ENCODE assay signal across 33 cellular contexts in genomic region chr15:73210630-73211029, GRCh38.
"Had no signal": no experiment of that assay in that cellular context is flagged by ENCODE, and none has a peak within 500 bp of the region (broad histone marks: within the 10 kb centered on the region; RNA-seq: fewer than 3 reads in every experiment).

No MANE protein-coding gene starts in this region.

- FAIRE-seq: astrocyte, TTC549 had no signal

- H3K36me3 ChIP-seq: adrenal gland, brain microvascular endothelial cell, breast epithelium had no signal

- ATAC-seq: activated CD8-positive, alpha-beta T cell treated with anti-CD3 and anti-CD28 coated beads for 36 hours; activated naive CD4-positive, alpha-beta T cell treated with anti-CD3 and anti-CD28 coated beads, Interleukin-2, amount 50 U/mL, for 72 hours; activated T-cell treated with anti-CD3 and anti-CD28 coated beads, Interleukin-2, amount 50 U/mL, for 4 hours; activated T-cell treated with anti-CD3 and anti-CD28 coated beads, Interleukin-2, amount 50 U/mL, for 72 hours; activated T-helper 17 cell treated with anti-CD3 and anti-CD28 coated beads, Interleukin-2, amount 50 U/mL, for 72 hours; body of pancreas had no signal

- H3K27me3 ChIP-seq: adrenal gland, body of pancreas, brain microvascular endothelial cell, breast epithelium had no signal

- H3K27ac ChIP-seq: adrenal gland, body of pancreas, brain microvascular endothelial cell, breast epithelium, VCaP had no signal

- H3K4me3 ChIP-seq: adrenal gland, body of pancreas, breast epithelium had no signal

- DNase-seq: activated B cell treated with CpG ODN at 0.5 μM for 24 hours; activated CD4-positive, alpha-beta memory T cell treated with anti-CD3 and anti-CD28 coated beads for 36 hours; activated CD4-positive, alpha-beta T cell treated with anti-CD3 and anti-CD28 coated beads for 4 hours; activated CD4-positive, alpha-beta T cell treated with anti-CD3 and anti-CD28 coated beads, Interleukin-2, amount 10 ng/mL, durations not matched to agents 24 days and 14 days; activated CD4-positive, alpha-beta T cell treated with anti-CD3 and anti-CD28 coated beads, Interleukin-2, amount 50 U/mL, for 1 hour; activated CD4-positive, alpha-beta T cell treated with anti-CD3 and anti-CD28 coated beads, Interleukin-2, amount 50 U/mL, for 4 hours; activated CD4-positive, CD25-positive, alpha-beta regulatory T cell treated with anti-CD3 and anti-CD28 coated beads, Interleukin-2, amount 50 U/mL, for 72 hours; activated CD8-positive, alpha-beta memory T cell treated with anti-CD3 and anti-CD28 coated beads, Interleukin-2, amount 50 U/mL, for 4 hours; activated CD8-positive, alpha-beta T cell treated with anti-CD3 and anti-CD28 coated beads for 36 hours; activated effector memory CD4-positive, alpha-beta T cell treated with anti-CD3 and anti-CD28 coated beads, Interleukin-2, amount 50 U/mL, for 16 hours; activated gamma-delta T cell treated with Interleukin-2 at 50 U/mL for 16 hours; activated naive CD4-positive, alpha-beta T cell; activated naive CD4-positive, alpha-beta T cell treated with anti-CD3 and anti-CD28 coated beads for 36 hours; activated naive CD4-positive, alpha-beta T cell treated with anti-CD3 and anti-CD28 coated beads, Interleukin-2, amount 50 U/mL, for 16 hours; activated naive CD8-positive, alpha-beta T cell treated with anti-CD3 and anti-CD28 coated beads for 36 hours; activated T-cell treated with anti-CD3 and anti-CD28 coated beads for 4 hours; activated T-cell treated with anti-CD3 and anti-CD28 coated beads, Interleukin-2, amount 50 U/mL, for 1 hour; activated T-cell treated with anti-CD3 and anti-CD28 coated beads, Interleukin-2, amount 50 U/mL, for 4 hours; activated T-cell treated with anti-CD3 and anti-CD28 coated beads, Interleukin-2, amount 50 U/mL, for 72 hours; adrenal gland; amniotic stem cell; aorta; body of pancreas; brain microvascular endothelial cell; central memory CD4-positive, alpha-beta T cell; T-helper 2 cell; T-helper 9 cell had no signal

- H3K4me1 ChIP-seq: breast epithelium had no signal
